ENCODE assay signal across 7 cellular contexts in genomic region chr6:111721677-111722219, GRCh38.
DNase-seq lines count a peak whose midpoint lies in the region; ATAC-seq and TF ChIP-seq lines count a peak whose summit lies in the region.

No MANE protein-coding gene starts in this region.

- peak; percentile 53 for ATAC-seq in left lung

- DNase-seq in GM13977 (ENCODE audit: low spot score) (peak; percentile 32), OCI-LY7 (ENCODE audit: low spot score) (peak; percentile 55), astrocyte of the cerebellum (ENCODE audit: low read depth) (no peak), left lung (no peak), thyroid gland (peak in 1 of 2 donors; percentile 11), NCI-H128 (lab: John Stamatoyannopoulos, UW; ENCODE audit: unreplicated experiment) (no peak), NCI-H2171 treated with DMSO at 0.1 percent for 48 hours (lab: John Stamatoyannopoulos, UW) (no peak)

- CTCF ChIA-PET in OCI-LY7 (lab: Charles Lee; ENCODE audit: unreplicated experiment): interaction anchor here (1.1 kb wide), 1 partner anchor 26 kb away, joined by 3 read pairs; no protein-coding TSS in a partner anchor

- intact Hi-C loops in OCI-LY7 (cut with micrococcal nuclease; ENCODE audit: unreplicated experiment) (loop anchor here (5.0 kb wide), 1 partner anchor 41 kb away; no protein-coding TSS in a partner anchor), left lung (cut with DNase I) (no loop called here), thyroid gland (cut with DNase I) (no loop called here)

- H3K27ac ChIP-seq in OCI-LY7 (ENCODE audit: low read depth, low read length, poor library complexity, severe bottlenecking) (no peak overlapping the region), left lung (peak overlapping the region in 1 of 2 donors; percentile 57), thyroid gland (no peak overlapping the region)

- TF ChIP-seq POLR2A in thyroid gland (IDR thresholded peaks at IDR 0.05): no peak

- peaks cover 5% of the 10 kb centered on the region; the same call in 1 of the 2 replicates for H4K20me1 ChIP-seq in OCI-LY7 (ENCODE audit: insufficient read depth, low read length)

- no peak overlapping the region for H2AFZ ChIP-seq in OCI-LY7 (ENCODE audit: low read length)

- no peaks in the 10 kb centered on the region for H3K9me2 ChIP-seq in OCI-LY7 (ENCODE audit: insufficient read depth, low read length)

- TF ChIP-seq CTCF in GM13977 (IDR thresholded peaks at IDR 0.05; ENCODE audit: extremely low read depth, insufficient read depth, missing control alignments) (peak; percentile 76), OCI-LY7 (conservative IDR thresholded peaks at IDR 0.05; ENCODE audit: low read length) (peak; percentile 83), astrocyte of the cerebellum (IDR thresholded peaks at IDR 0.05; ENCODE audit: low read depth, low read length, missing control alignments) (peak; percentile 62), left lung (IDR thresholded peaks at IDR 0.05) (peak; percentile 50 to 55), thyroid gland (IDR thresholded peaks at IDR 0.05) (peak in 4 of 6 experiments; percentile 26 to 43 (median 34))

- in situ Hi-C loops in GM13977 (cut with MboI; ENCODE audit: low pct_unique_long_range_greater_than_20kb, low sequenced_read_pairs, unreplicated experiment): loop anchor here (25.0 kb wide), 1 partner anchor 441 kb away; no protein-coding TSS in a partner anchor
- in situ Hi-C loops in astrocyte of the cerebellum (cut with HindIII; ENCODE audit: low sequenced_read_pairs): loop anchor here (5.0 kb wide), 1 partner anchor 271 kb away; no protein-coding TSS in a partner anchor

- no peaks in the 10 kb centered on the region for H3K9me3 ChIP-seq in OCI-LY7 (ENCODE audit: low read length)
- no peaks in the 10 kb centered on the region for H3K9me3 ChIP-seq in left lung
- no peaks in the 10 kb centered on the region for H3K9me3 ChIP-seq in thyroid gland

- WGBS in thyroid gland, 2 donors: 82 to 92% methylated on average over 3 of the region's 3 CpGs

- H3K27me3 ChIP-seq in left lung (no peaks in the 10 kb centered on the region), thyroid gland (no peaks in the 10 kb centered on the region)

- H3K4me3 ChIP-seq in OCI-LY7 (ENCODE audit: low read depth, low read length, poor library complexity, severe bottlenecking) (no peak overlapping the region), astrocyte of the cerebellum (ENCODE audit: low read depth, low read length) (no peak overlapping the region), left lung (no peak overlapping the region), thyroid gland (replicated peaks in 1 of 3) (no peak overlapping the region)

- POLR2A ChIA-PET in OCI-LY7 (lab: Charles Lee): interaction anchor here (0.5 to 1.6 kb wide), 2 partner anchors 35 to 1644 kb away, joined by 3 read pairs; no protein-coding TSS in a partner anchor

- H3K4me2 ChIP-seq in OCI-LY7 (ENCODE audit: low read length): no peak overlapping the region

- H3K79me2 ChIP-seq in OCI-LY7 (ENCODE audit: insufficient read depth, low read depth, low read length): no peaks in the 10 kb centered on the region

- H3K36me3 ChIP-seq in OCI-LY7 (ENCODE audit: insufficient read depth, low read length) (peaks cover 12% of the 10 kb centered on the region; the same call in 1 of the 2 replicates), left lung (peaks cover 0 to 7% of the 10 kb centered on the region in 2 donors), thyroid gland (no peaks in the 10 kb centered on the region)

- BruUV-seq in OCI-LY7 (replicated peaks; lab: Mats Ljungman, UMichigan): no TSS peak

- H3K4me1 ChIP-seq in OCI-LY7 (ENCODE audit: insufficient read depth, low read length, poor library complexity, severe bottlenecking): peaks cover 38% of the 10 kb centered on the region
- H3K4me1 ChIP-seq in left lung: peaks cover 11 to 48% of the 10 kb centered on the region in 2 donors
- H3K4me1 ChIP-seq in thyroid gland: peaks cover 0 to 44% of the 10 kb centered on the region in 2 donors

Comparison
In these comparisons a context has a peak if more than half of its experiments do, and no peak if none do; other contexts are left out.
1. DNase-seq: peak in GM13977 (single experiment) and OCI-LY7 (single experiment); none in astrocyte of the cerebellum (single experiment), left lung (0 of 2), NCI-H128 (single experiment) and NCI-H2171 treated with DMSO at 0.1 percent for 48 hours (single experiment).
2. Peak in every context shown above with its lines, with median percentiles within 50 percentile points of each other: CTCF ChIP-seq.